Comparison of ENCODE assay signal across 20 cellular contexts in the genomic region with DNA sequence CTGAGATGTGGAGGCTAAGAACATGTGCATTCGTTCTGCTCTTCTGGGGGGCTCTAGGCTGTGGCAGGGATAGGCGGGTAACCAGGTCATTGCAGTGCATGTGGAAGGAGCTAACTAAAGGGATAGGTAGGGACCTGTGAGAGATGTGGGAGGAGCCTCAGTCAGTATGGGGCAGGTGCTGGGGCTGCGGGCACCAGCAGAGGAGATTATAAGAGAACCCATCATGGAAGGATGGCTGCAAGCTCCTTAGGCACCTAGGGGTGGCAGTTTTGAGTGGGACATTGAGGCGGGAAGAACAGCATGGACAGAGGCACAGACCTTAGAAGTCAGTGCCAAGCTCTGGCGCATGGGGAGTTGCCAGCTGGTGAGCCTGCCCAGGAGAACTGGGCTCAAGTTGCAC. TPM values are rescaled to one million over a fixed set of nuclear protein-coding genes. Genes with fewer than 3 reads are reported as not detected.
A peak's percentile ranks its signal among the peaks of the same experiment; 100 is the strongest.
DNase-seq lines count a peak whose midpoint lies in the region; ATAC-seq and TF ChIP-seq lines count a peak whose summit lies in the region.
"Had no signal": no experiment of that assay in that cellular context is flagged by ENCODE, and none has a peak within 500 bp of the region (broad histone marks: within the 10 kb centered on the region; RNA-seq: fewer than 3 reads in every experiment).

No MANE protein-coding gene starts in this region.

- peak overlapping the region; percentile 7 for H3K27ac Mint-ChIP-seq in Caco-2 (ENCODE audit: unreplicated experiment)
- peak overlapping the region; percentile 15 for H3K27ac Mint-ChIP-seq in neural progenitor cell
- H3K27ac Mint-ChIP-seq in stimulated activated effector memory CD8-positive, alpha-beta T cell treated with anti-CD3 and anti-CD28 coated beads, Interleukin-12 subunit alpha, Interleukin-12 subunit beta, amount 100 ng/mL, for 72 hours = peak overlapping the region; percentile 63
- H3K27ac Mint-ChIP-seq: B cell; CD4-positive, CD25-positive, alpha-beta regulatory T cell; CD8-positive, alpha-beta T cell had no signal

- no peaks in the 10 kb centered on the region for H3K4me1 ChIP-seq in Caco-2
- H3K4me1 ChIP-seq in neural progenitor cell = no peaks in the 10 kb centered on the region
- H3K4me1 ChIP-seq in MM.1S (ENCODE audit: low read length) = no peaks in the 10 kb centered on the region
- H3K4me1 ChIP-seq: BLaER1 had no signal

- H3K79me2 ChIP-seq in neural progenitor cell (ENCODE audit: low read depth) (no peaks in the 10 kb centered on the region), MM.1S (ENCODE audit: low read length) (no peaks in the 10 kb centered on the region)

- no peak overlapping the region for H2AFZ ChIP-seq in neural progenitor cell (replicated peaks)
- H2AFZ ChIP-seq in MM.1S (ENCODE audit: low read length) = no peak overlapping the region
- H2AFZ ChIP-seq: GM23248 had no signal

- H3K27me3 Mint-ChIP-seq in Caco-2 (ENCODE audit: insufficient read depth, unreplicated experiment) = no peaks in the 10 kb centered on the region
- peaks cover 5% of the 10 kb centered on the region for H3K27me3 Mint-ChIP-seq in neural progenitor cell (ENCODE audit: insufficient read depth, low read depth)
- H3K27me3 Mint-ChIP-seq: CD4-positive, CD25-positive, alpha-beta regulatory T cell had no signal

- BruUV-seq in Caco-2 (replicated peaks; lab: Mats Ljungman, UMichigan) = no TSS peak

- H3K27me3 ChIP-seq in Caco-2 (replicated peaks; ENCODE audit: control insufficient read depth, insufficient read depth, low read length) = no peaks in the 10 kb centered on the region
- H3K27me3 ChIP-seq in neural progenitor cell = no peaks in the 10 kb centered on the region
- no peaks in the 10 kb centered on the region for H3K27me3 ChIP-seq in MM.1S (replicated peaks; ENCODE audit: insufficient read depth, low read length)
- H3K27me3 ChIP-seq: BLaER1 had no signal

- H3K9me2 ChIP-seq in MM.1S (replicated peaks; ENCODE audit: insufficient read depth, low read length) = no peaks in the 10 kb centered on the region

- ATAC-seq in stimulated activated effector memory CD8-positive, alpha-beta T cell treated with anti-CD3 and anti-CD28 coated beads, Interleukin-12 subunit alpha, Interleukin-12 subunit beta, amount 100 ng/mL, for 72 hours = no peak
- ATAC-seq in HG03025 (IDR thresholded peaks at IDR 0.05; ENCODE audit: low FRiP score, unreplicated experiment) = no peak
- ATAC-seq: CD8-positive, alpha-beta T cell had no signal

- H3K4me3 Mint-ChIP-seq in Caco-2 (ENCODE audit: unreplicated experiment) (peak overlapping the region; percentile 12), neural progenitor cell (no peak overlapping the region)
- H3K4me3 Mint-ChIP-seq in stimulated activated effector memory CD8-positive, alpha-beta T cell treated with anti-CD3 and anti-CD28 coated beads, Interleukin-12 subunit alpha, Interleukin-12 subunit beta, amount 100 ng/mL, for 72 hours = no peak overlapping the region
- H3K4me3 Mint-ChIP-seq: B cell; CD4-positive, CD25-positive, alpha-beta regulatory T cell; CD8-positive, alpha-beta T cell had no signal

- POLR2A ChIA-PET in Caco-2 (lab: Charles Lee) = no interaction called here

- H3K36me3 Mint-ChIP-seq in Caco-2 (ENCODE audit: insufficient read depth, unreplicated experiment) = peaks cover 74% of the 10 kb centered on the region
- peaks cover 24% of the 10 kb centered on the region for H3K36me3 Mint-ChIP-seq in neural progenitor cell
- no peaks in the 10 kb centered on the region for H3K36me3 Mint-ChIP-seq in stimulated activated effector memory CD8-positive, alpha-beta T cell treated with anti-CD3 and anti-CD28 coated beads, Interleukin-12 subunit alpha, Interleukin-12 subunit beta, amount 100 ng/mL, for 72 hours
- H3K36me3 Mint-ChIP-seq: CD4-positive, CD25-positive, alpha-beta regulatory T cell; CD8-positive, alpha-beta T cell had no signal

- H3K36me3 ChIP-seq in Caco-2 (ENCODE audit: control insufficient read depth, insufficient read depth, low read length) (no peaks in the 10 kb centered on the region), neural progenitor cell (no peaks in the 10 kb centered on the region), MM.1S (replicated peaks; ENCODE audit: insufficient read depth, low read length) (no peaks in the 10 kb centered on the region)

- TF ChIP-seq CTCF in Caco-2 (IDR thresholded peaks at IDR 0.05; ENCODE audit: insufficient read depth in 1 of 2, low read depth in 1 of 2, low read length in 1 of 2, severe bottlenecking in 1 of 2, unreplicated experiment in 1 of 2) (no peak), neural progenitor cell (IDR thresholded peaks at IDR 0.05) (no peak), MM.1S (IDR thresholded peaks at IDR 0.05; ENCODE audit: low read length) (no peak)

- H3K4me1 Mint-ChIP-seq in Caco-2 (ENCODE audit: low read depth, unreplicated experiment) (peaks cover 7% of the 10 kb centered on the region), neural progenitor cell (no peaks in the 10 kb centered on the region)
- peaks cover 5% of the 10 kb centered on the region for H3K4me1 Mint-ChIP-seq in stimulated activated effector memory CD8-positive, alpha-beta T cell treated with anti-CD3 and anti-CD28 coated beads, Interleukin-12 subunit alpha, Interleukin-12 subunit beta, amount 100 ng/mL, for 72 hours
- H3K4me1 Mint-ChIP-seq: B cell; CD4-positive, CD25-positive, alpha-beta regulatory T cell had no signal

- H3F3A ChIP-seq in neural progenitor cell (ENCODE audit: low read depth) (no peaks in the 10 kb centered on the region), MM.1S (ENCODE audit: insufficient read depth, low read length) (no peaks in the 10 kb centered on the region)

- H3K27ac ChIP-seq in neural progenitor cell (no peak overlapping the region), MM.1S (ENCODE audit: low read length) (no peak overlapping the region)
- H3K27ac ChIP-seq: 22Rv1, BLaER1, C4-2B, GM23248 had no signal

- H3K4me2 ChIP-seq in neural progenitor cell = no peak overlapping the region
- no peak overlapping the region for H3K4me2 ChIP-seq in MM.1S (ENCODE audit: low read depth, low read length)
- H3K4me2 ChIP-seq: BLaER1 had no signal

- DNase-seq in DMS 273 (lab: John Stamatoyannopoulos, UW; ENCODE audit: unreplicated experiment) (peak; percentile 31), DMS 273 treated with DMSO at 0.1 percent for 48 hours (lab: John Stamatoyannopoulos, UW) (no peak), Caco-2 (no peak), neural progenitor cell (ENCODE audit: low spot score) (no peak), MM.1S (no peak), SHP77 (lab: John Stamatoyannopoulos, UW) (no peak)
- no peak for DNase-seq in stimulated activated effector memory CD8-positive, alpha-beta T cell treated with anti-CD3 and anti-CD28 coated beads, Interleukin-12 subunit alpha, Interleukin-12 subunit beta, amount 100 ng/mL, for 72 hours (ENCODE audit: low spot score in 2 of 2)
- DNase-seq: CD4-positive, CD25-positive, alpha-beta regulatory T cell; CD8-positive, alpha-beta T cell; DMS153; DND-41; GM23248; H7; HCEC 1CT had no signal

- CTCF ChIA-PET in Caco-2 (lab: Charles Lee) = no interaction called here

- H3K9ac ChIP-seq in neural progenitor cell (no peak overlapping the region), MM.1S (ENCODE audit: low read length) (no peak overlapping the region)
- H3K9ac ChIP-seq: BLaER1, GM23248 had no signal

- H3K4me3 ChIP-seq in Caco-2 (ENCODE audit: low read depth, low read length) (no peak overlapping the region), neural progenitor cell (no peak overlapping the region), MM.1S (ENCODE audit: low read length) (no peak overlapping the region)
- H3K4me3 ChIP-seq: BLaER1, GM23248 had no signal

- H3K9me3 Mint-ChIP-seq in Caco-2 (ENCODE audit: unreplicated experiment) = no peaks in the 10 kb centered on the region
- no peaks in the 10 kb centered on the region for H3K9me3 Mint-ChIP-seq in neural progenitor cell
- H3K9me3 Mint-ChIP-seq in stimulated activated effector memory CD8-positive, alpha-beta T cell treated with anti-CD3 and anti-CD28 coated beads, Interleukin-12 subunit alpha, Interleukin-12 subunit beta, amount 100 ng/mL, for 72 hours = no peaks in the 10 kb centered on the region
- H3K9me3 Mint-ChIP-seq: CD8-positive, alpha-beta T cell had no signal

- H4K20me1 ChIP-seq in neural progenitor cell (ENCODE audit: low read depth) (no peaks in the 10 kb centered on the region), MM.1S (ENCODE audit: insufficient read depth, low read length) (no peaks in the 10 kb centered on the region)
- H4K20me1 ChIP-seq: BLaER1 had no signal

- H3K9me3 ChIP-seq in Caco-2 (no peaks in the 10 kb centered on the region), neural progenitor cell (ENCODE audit: low read depth) (no peaks in the 10 kb centered on the region), MM.1S (replicated peaks; ENCODE audit: insufficient read depth, low read length) (no peaks in the 10 kb centered on the region)
- H3K9me3 ChIP-seq: BLaER1 had no signal

- intact Hi-C loops in Caco-2 (cut with micrococcal nuclease; ENCODE audit: unreplicated experiment) = loop anchor here (5.0 kb wide), 1 partner anchor 94 kb away; no protein-coding TSS in a partner anchor

RNA-seq across cellular contexts. Expression of a gene that starts 7.2 kb away (rescaled TPM):
- not detected in 2 replicates for total RNA-seq in Caco-2 (2022)
- total RNA-seq in neural progenitor cell (ENCODE audit: low replicate concordance) = not detected in 2 replicates
- total RNA-seq: B cell; CD4-positive, CD25-positive, alpha-beta regulatory T cell; CD8-positive, alpha-beta T cell; GM23248; H1; H7 had no signal

RNA-seq across cellular contexts. Expression of a gene that starts 9.4 kb away (rescaled TPM):
- total RNA-seq in Caco-2 (2022) (not detected in 2 replicates), neural progenitor cell (ENCODE audit: low replicate concordance) (not detected in 2 replicates)
- total RNA-seq: B cell; CD4-positive, CD25-positive, alpha-beta regulatory T cell; CD8-positive, alpha-beta T cell; GM23248; H1; H7 had no signal

Comparison
In these comparisons a context has a peak if more than half of its experiments do, and no peak if none do; other contexts are left out.
1. H3K27ac Mint-ChIP-seq: peak in every context shown above with its lines; median percentile 63 in stimulated activated effector memory CD8-positive, alpha-beta T cell treated with anti-CD3 and anti-CD28 coated beads, Interleukin-12 subunit alpha, Interleukin-12 subunit beta, amount 100 ng/mL, for 72 hours; 15 in neural progenitor cell; 7 in Caco-2.